8 cellular contexts compared by ENCODE assay signal in genomic region chr10:6144609-6145413, GRCh38. TPM values are rescaled to one million over a fixed set of nuclear protein-coding genes. Genes with fewer than 3 reads are reported as not detected.
A peak's percentile ranks its signal among the peaks of the same experiment; 100 is the strongest.
DNase-seq lines count a peak whose midpoint lies in the region; TF ChIP-seq lines count a peak whose summit lies in the region.

No MANE protein-coding gene starts in this region.

- no peaks in the 10 kb centered on the region for H3K36me3 ChIP-seq in Caco-2 (ENCODE audit: control insufficient read depth, insufficient read depth, low read length)
- no peaks in the 10 kb centered on the region for H3K36me3 ChIP-seq in suprapubic skin

- TF ChIP-seq CTCF in Caco-2 (IDR thresholded peaks at IDR 0.05; ENCODE audit: insufficient read depth in 1 of 2, low read depth in 1 of 2, low read length in 1 of 2, severe bottlenecking in 1 of 2, unreplicated experiment in 1 of 2) = no peak
- TF ChIP-seq CTCF in GM20000 (IDR thresholded peaks at IDR 0.05; ENCODE audit: extremely low read depth, missing control alignments) = no peak
- TF ChIP-seq CTCF in suprapubic skin (IDR thresholded peaks at IDR 0.05) = no peak

- H3K4me3 ChIP-seq in Caco-2 (ENCODE audit: low read depth, low read length) (peak overlapping the region; percentile 94), suprapubic skin (peak overlapping the region; percentile 97)

- POLR2A ChIA-PET in Caco-2 (lab: Charles Lee) = interaction anchor here (0.7 to 1.5 kb wide), 5 partner anchors 19 to 256 kb away, joined by 3 to 16 read pairs (median 4); partner anchors contain the start of genes ANKRD16, FBH1 and PFKFB3

- peak; percentile 88 to 92 for DNase-seq in Caco-2
- DNase-seq in GM20000 (ENCODE audit: low spot score) = peak; percentile 95
- peak; percentile 13 for DNase-seq in HS-5 (ENCODE audit: low read depth)
- DNase-seq in SK-MEL-5 (ENCODE audit: low read depth, low spot score) = peak; percentile 66
- DNase-seq in activated naive CD4-positive, alpha-beta T cell treated with anti-CD3 and anti-CD28 coated beads for 36 hours = peak; percentile 91
- DNase-seq in germinal center (ENCODE audit: low spot score) = peak; percentile 89
- DNase-seq in occipital lobe (lab: John Stamatoyannopoulos, UW) = peak; percentile 82
- peak; percentile 93 to 94 for DNase-seq in suprapubic skin (ENCODE audit: low spot score in 2 of 2)

- no TSS peak for BruUV-seq in Caco-2 (replicated peaks; lab: Mats Ljungman, UMichigan)

- WGBS in suprapubic skin = under 1% methylated on average over 48 of the region's 106 CpGs

- H3K27ac ChIP-seq in suprapubic skin = peak overlapping the region; percentile 91

- H3K9me3 ChIP-seq in Caco-2 = no peaks in the 10 kb centered on the region
- no peaks in the 10 kb centered on the region for H3K9me3 ChIP-seq in suprapubic skin

- H3K27me3 Mint-ChIP-seq in Caco-2 (ENCODE audit: insufficient read depth, unreplicated experiment) = no peaks in the 10 kb centered on the region
- no peaks in the 10 kb centered on the region for H3K27me3 Mint-ChIP-seq in activated naive CD4-positive, alpha-beta T cell treated with anti-CD3 and anti-CD28 coated beads for 36 hours (ENCODE audit: low read depth)

- TF ChIP-seq POLR2A in suprapubic skin (IDR thresholded peaks at IDR 0.05) = peak in 1 of 2 donors; percentile 80

- intact Hi-C loops in Caco-2 (cut with micrococcal nuclease; ENCODE audit: unreplicated experiment) = loop anchor here (1.0 to 2.0 kb wide), 4 partner anchors 18 to 256 kb away; partner anchors contain the start of gene PFKFB3
- intact Hi-C loops in activated naive CD4-positive, alpha-beta T cell treated with anti-CD3 and anti-CD28 coated beads for 36 hours (cut with micrococcal nuclease) = loop anchor here (2.0 to 5.0 kb wide), 3 partner anchors 56 to 352 kb away; partner anchors contain the start of gene IL15RA

- peaks cover 6% of the 10 kb centered on the region for H3K36me3 Mint-ChIP-seq in Caco-2 (ENCODE audit: insufficient read depth, unreplicated experiment)
- peaks cover 13% of the 10 kb centered on the region for H3K36me3 Mint-ChIP-seq in activated naive CD4-positive, alpha-beta T cell treated with anti-CD3 and anti-CD28 coated beads for 36 hours (ENCODE audit: low read depth)

- no peak for TF ChIP-seq EP300 in suprapubic skin (IDR thresholded peaks at IDR 0.05)

- no peaks in the 10 kb centered on the region for H3K9me3 Mint-ChIP-seq in Caco-2 (ENCODE audit: unreplicated experiment)
- H3K9me3 Mint-ChIP-seq in activated naive CD4-positive, alpha-beta T cell treated with anti-CD3 and anti-CD28 coated beads for 36 hours = no peaks in the 10 kb centered on the region

- H3K27me3 ChIP-seq in Caco-2 (replicated peaks; ENCODE audit: control insufficient read depth, insufficient read depth, low read length) = no peaks in the 10 kb centered on the region
- no peaks in the 10 kb centered on the region for H3K27me3 ChIP-seq in suprapubic skin

- in situ Hi-C loops in SK-MEL-5 (cut with HindIII; ENCODE audit: low pct_unique_long_range_greater_than_20kb, low sequenced_read_pairs) = no loop called here

- H3K27ac Mint-ChIP-seq in Caco-2 (ENCODE audit: unreplicated experiment) = peak overlapping the region; percentile 66
- H3K27ac Mint-ChIP-seq in activated naive CD4-positive, alpha-beta T cell treated with anti-CD3 and anti-CD28 coated beads for 36 hours = peak overlapping the region; percentile 86

- peaks cover 6% of the 10 kb centered on the region for H3K4me1 Mint-ChIP-seq in Caco-2 (ENCODE audit: low read depth, unreplicated experiment)
- H3K4me1 Mint-ChIP-seq in activated naive CD4-positive, alpha-beta T cell treated with anti-CD3 and anti-CD28 coated beads for 36 hours (ENCODE audit: low read depth) = peaks cover 80% of the 10 kb centered on the region

- H3K4me3 Mint-ChIP-seq in Caco-2 (ENCODE audit: unreplicated experiment) = peak overlapping the region; percentile 90
- peak overlapping the region; percentile 83 for H3K4me3 Mint-ChIP-seq in activated naive CD4-positive, alpha-beta T cell treated with anti-CD3 and anti-CD28 coated beads for 36 hours

- CTCF ChIA-PET in Caco-2 (lab: Charles Lee) = interaction anchor here (0.6 to 1.5 kb wide), 6 partner anchors 19 to 261 kb away, joined by 3 to 9 read pairs (median 3); partner anchors contain the start of gene PFKFB3
- CTCF ChIA-PET in activated naive CD4-positive, alpha-beta T cell treated with anti-CD3 and anti-CD28 coated beads for 36 hours (lab: Charles Lee) = interaction anchor here (0.9 to 1.0 kb wide), 2 partner anchors 57 to 58 kb away, joined by 3 read pairs; no protein-coding TSS in a partner anchor

- H3K4me1 ChIP-seq in Caco-2 (peaks cover 10% of the 10 kb centered on the region; the same call in 1 of the 2 replicates), suprapubic skin (peaks cover 58% of the 10 kb centered on the region)

RNA-seq across cellular contexts. Expression of gene RBM17, which starts 56.0 kb away (rescaled TPM):
- total RNA-seq in Caco-2 (2022) = 286 and 290 TPM in 2 replicates
- 19.0 and 23.1 TPM in 2 replicates for total RNA-seq in SK-MEL-5 (2014; rRNA removed; shearing (Covaris generic))
- 35.3 and 35.6 TPM in 2 replicates for polyA plus RNA-seq in SK-MEL-5 (2015; cell fraction: cytosol; rRNA removed)
- 115 and 165 TPM in 2 replicates for polyA plus RNA-seq in SK-MEL-5 (2015; cell fraction: nucleus; rRNA removed)
- total RNA-seq in activated naive CD4-positive, alpha-beta T cell treated with anti-CD3 and anti-CD28 coated beads for 36 hours = 100 to 1,000 TPM; 157 to 162 TPM
- total RNA-seq in occipital lobe = 38.2 TPM
- total RNA-seq in suprapubic skin = 10 to 100 TPM; 31.9 to 85.6 (median 42.9) TPM

RNA-seq across cellular contexts. Expression of gene PFKFB3, which starts 57.9 kb away (rescaled TPM):
- total RNA-seq in Caco-2 (2022) (33.0 and 35.4 TPM in 2 replicates), occipital lobe (21.4 TPM), suprapubic skin (100 to 1,000 TPM in 1 of 4 donors, 10 to 100 TPM in 3; 40.1 to 115 (median 52.2) TPM)
- 17.9 and 22.8 TPM in 2 replicates for total RNA-seq in SK-MEL-5 (2014; rRNA removed; shearing (Covaris generic))
- 43.7 and 315 TPM in 2 replicates for polyA plus RNA-seq in SK-MEL-5 (2015; cell fraction: cytosol; rRNA removed)
- polyA plus RNA-seq in SK-MEL-5 (2015; cell fraction: nucleus; rRNA removed) = 48.8 and 50.4 TPM in 2 replicates
- 10 to 100 TPM; 87.7 to 88.5 TPM for total RNA-seq in activated naive CD4-positive, alpha-beta T cell treated with anti-CD3 and anti-CD28 coated beads for 36 hours

Comparison
In these comparisons a context has a peak if more than half of its experiments do, and no peak if none do; other contexts are left out.
1. Peak in every context shown above with its lines: DNase-seq, H3K4me3 ChIP-seq and H3K27ac ChIP-seq.
2. DNase-seq: peak in every context shown above with its lines; median percentile 95 in GM20000; 94 in suprapubic skin; 91 in activated naive CD4-positive, alpha-beta T cell treated with anti-CD3 and anti-CD28 coated beads for 36 hours; 90 in Caco-2; 89 in germinal center; 82 in occipital lobe; 66 in SK-MEL-5; 13 in HS-5.